8 cellular contexts compared by ENCODE assay signal in genomic region chr2:30233142-30233961, GRCh38. TPM values are rescaled to one million over a fixed set of nuclear protein-coding genes. Genes with fewer than 3 reads are reported as not detected.
DNase-seq lines count a peak whose midpoint lies in the region; ATAC-seq, FAIRE-seq and TF ChIP-seq lines count a peak whose summit lies in the region.

No MANE protein-coding gene starts in this region.

- peak overlapping the region; percentile 97 for H3K4me3 ChIP-seq in A549
- H3K4me3 ChIP-seq in HUES48 (ENCODE audit: low read depth, low read length), result peak overlapping the region; percentile 74
- H3K4me3 ChIP-seq in breast epithelium, result peak overlapping the region; percentile 61 to 77 (median 76)
- peak overlapping the region; percentile 58 to 85 for H3K4me3 ChIP-seq in muscle layer of duodenum (ENCODE audit: low read depth in 1 of 2, low read length in 2 of 2)

- DNase-seq in A549 (ENCODE audit: low read depth in 1 of 2, low spot score in 1 of 2) (peak in 1 of 2 experiments; percentile 22), breast epithelium (ENCODE audit: low spot score in 2 of 2) (no peak), substantia nigra (lab: John Stamatoyannopoulos, UW) (no peak), NCI-H526 (lab: John Stamatoyannopoulos, UW) (no peak)
- DNase-seq in activated effector memory CD4-positive, alpha-beta T cell treated with anti-CD3 and anti-CD28 coated beads, Interleukin-2, amount 50 U/mL, for 16 hours, result no peak

- no peak for TF ChIP-seq EP300 in A549 (IDR thresholded peaks at IDR 0.05)

- no peak for TF ChIP-seq CTCF in A549 (IDR thresholded peaks at IDR 0.05)
- TF ChIP-seq CTCF in breast epithelium (IDR thresholded peaks at IDR 0.05), result no peak

- H3K4me1 ChIP-seq in A549 (peaks cover 53% of the 10 kb centered on the region), HUES48 (ENCODE audit: control insufficient read depth, insufficient read depth, low read length) (peaks cover 14% of the 10 kb centered on the region), breast epithelium (peaks cover 0 to 7% of the 10 kb centered on the region in 2 donors), muscle layer of duodenum (ENCODE audit: control insufficient read depth in 1 of 2, insufficient read depth in 2 of 2, low read length in 2 of 2) (peaks cover 10 to 49% of the 10 kb centered on the region in 2 donors)

- POLR2A ChIA-PET in A549 (lab: Yijun Ruan, JAX), result interaction anchor here (0.6 to 3.9 kb wide), 12 partner anchors 25 to 433 kb away, joined by 3 to 70 read pairs (median 6); no protein-coding TSS in a partner anchor

- peaks cover 33% of the 10 kb centered on the region for H3K27me3 ChIP-seq in HUES48 (ENCODE audit: control insufficient read depth, insufficient read depth, low read length)
- peaks cover 0 to 3% of the 10 kb centered on the region in 2 donors for H3K27me3 ChIP-seq in breast epithelium
- H3K27me3 ChIP-seq in muscle layer of duodenum (ENCODE audit: low read depth, low read length), result no peaks in the 10 kb centered on the region

- intact Hi-C loops in breast epithelium (cut with DNase I; ENCODE audit: low total_unique reads), result loop anchor here (5.0 to 10.0 kb wide), 2 partner anchors 211 to 1244 kb away; partner anchors contain the start of gene LCLAT1

- TF ChIP-seq POLR2A in A549 (IDR thresholded peaks at IDR 0.05; ENCODE audit: low read length) (no peak), breast epithelium (IDR thresholded peaks at IDR 0.05) (no peak)

- 18% methylated on average over 5 of the region's 5 CpGs for WGBS in A549 (ENCODE audit: missing lambda C conversion rate)

- H3K9me3 ChIP-seq in A549 (no peaks in the 10 kb centered on the region), HUES48 (ENCODE audit: control insufficient read depth, insufficient read depth, low read length) (no peaks in the 10 kb centered on the region), breast epithelium (no peaks in the 10 kb centered on the region), muscle layer of duodenum (ENCODE audit: control insufficient read depth in 1 of 2, low read length in 2 of 2) (no peaks in the 10 kb centered on the region)

- H3K36me3 ChIP-seq in HUES48 (ENCODE audit: control insufficient read depth, insufficient read depth, low read length) (peaks cover 31% of the 10 kb centered on the region), breast epithelium (no peaks in the 10 kb centered on the region), muscle layer of duodenum (ENCODE audit: control insufficient read depth in 1 of 2, insufficient read depth in 2 of 2, low read length in 2 of 2) (peaks cover 0 to 10% of the 10 kb centered on the region in 2 donors)

- H3K4me2 ChIP-seq in A549, result peak overlapping the region; percentile 83

- TF ChIP-seq RAD21 in A549 (conservative IDR thresholded peaks at IDR 0.05 in 1 of 2, IDR thresholded peaks at IDR 0.05 in 1 of 2), result 0 out of 5 replicates have a peak, but pooled peaks of 1 of the 2 experiments have one; percentile 5

- CTCF ChIA-PET in A549 (lab: Yijun Ruan, JAX), result interaction anchor here (0.6 to 10.4 kb wide), 17 partner anchors 10 to 480 kb away, joined by 3 to 135 read pairs (median 3); no protein-coding TSS in a partner anchor

- FAIRE-seq in A549 (lab: Jason Lieb, UNC), result no peak

- H3K27ac ChIP-seq in A549 (peak overlapping the region; percentile 92 to 94), HUES48 (ENCODE audit: low read depth, low read length) (no peak overlapping the region), breast epithelium (peak overlapping the region; percentile 91 to 97), muscle layer of duodenum (ENCODE audit: low read length) (no peak overlapping the region), substantia nigra (ENCODE audit: low read depth, low read length, poor library complexity, severe bottlenecking) (no peak overlapping the region)

- ATAC-seq in A549 (no peak), HG02588 (IDR thresholded peaks at IDR 0.05; ENCODE audit: unreplicated experiment) (no peak)

- no peak overlapping the region for H3K9ac ChIP-seq in HUES48 (ENCODE audit: low read depth, low read length)

TF ChIP-seq in A549, 52 proteins besides CTCF, POLR2A, EP300 and RAD21:
- TF ChIP-seq MAFK (IDR thresholded peaks at IDR 0.05; ENCODE audit: partially characterized antibody) (no peak), HOXA7 (CRISPR knock-in tag; IDR thresholded peaks at IDR 0.05) (peak; percentile 34; the same call in 1 of the 2 replicates), CHD2 (IDR thresholded peaks at IDR 0.05; ENCODE audit: low read length, partially characterized antibody) (no peak), SMC3 (IDR thresholded peaks at IDR 0.05) (0 out of 3 replicates have a peak, but pooled peaks have one; percentile 22), CEBPB (IDR thresholded peaks at IDR 0.05) (no peak)

RNA-seq across cellular contexts. Expression of gene LBH, which starts 2.0 kb away (rescaled TPM):
- polyA plus RNA-seq in A549 (2011; rRNA removed) (149 and 163 TPM in 2 replicates), A549 (2017; fragmentation: RNase III; extraction: RNeasy Plus Mini Kit Qiagen cat#74134 plus additional on column Dnase treatment) (197 to 273 TPM (median 216 TPM) in 3 replicates)
- polyA plus RNA-seq in A549 (2012; cell fraction: cytosol; rRNA removed), result 174 and 289 TPM in 2 replicates
- polyA plus RNA-seq in A549 (2012; cell fraction: nucleus; rRNA removed), result 195 and 198 TPM in 2 replicates
- 226 and 241 TPM in 2 replicates for polyA minus RNA-seq in A549 (2011; rRNA and poly(A)+ RNA removed)
- 100 to 1,000 TPM in 1 of 3 donors, 10 to 100 TPM in 2; 18.2 to 153 (median 87.2) TPM for total RNA-seq in breast epithelium

Comparison
In these comparisons a context has a peak if more than half of its experiments do, and no peak if none do; other contexts are left out.
1. H3K27ac ChIP-seq: peak in A549 (2 of 2) and breast epithelium (2 of 2); none in HUES48 (single experiment), muscle layer of duodenum (single experiment) and substantia nigra (single experiment).
2. Peak in every context shown above with its lines, with median percentiles within 50 percentile points of each other: H3K4me3 ChIP-seq.